Comparison of ENCODE assay signal across 1 cellular context in genomic region chr12:56414401-56414800, GRCh38.
TF ChIP-seq lines count a peak whose summit lies in the region.

No MANE protein-coding gene starts in this region.

TF ChIP-seq in K562, 482 proteins besides CTCF, POLR2A, EP300 and RAD21:
- no peak for TF ChIP-seq SIN3A (IDR thresholded peaks at IDR 0.05; ENCODE audit: borderline replicate concordance in 2 of 2, control insufficient read depth in 1 of 2, low read depth in 2 of 2, low read length in 2 of 2)
- TF ChIP-seq ZFP36 (IDR thresholded peaks at IDR 0.05; ENCODE audit: low read depth, low read length, partially characterized antibody), result no peak
- TF ChIP-seq MYBL2 (IDR thresholded peaks at IDR 0.05; ENCODE audit: low read depth), result no peak
- no peak for TF ChIP-seq MYBL2 (CRISPR knock-in tag; IDR thresholded peaks at IDR 0.05; ENCODE audit: borderline replicate concordance)
- TF ChIP-seq ZNF431 (CRISPR knock-in tag; IDR thresholded peaks at IDR 0.05), result no peak
- no peak for TF ChIP-seq ZNF644 (tag; IDR thresholded peaks at IDR 0.05; ENCODE audit: low read depth)
- TF ChIP-seq ZNF282 (CRISPR knock-in tag; IDR thresholded peaks at IDR 0.05), result no peak
- TF ChIP-seq SIRT6 (IDR thresholded peaks at IDR 0.05; ENCODE audit: low read depth, low read length), result no peak
TF ChIP-seq in K562: peak in this region for 0.
